In genomic region chr4:36757623-36758311, GRCh38 we compare ENCODE assay signal across 1 cellular context.
A peak's percentile ranks its signal among the peaks of the same experiment; 100 is the strongest.
TF ChIP-seq lines count a peak whose summit lies in the region.

No MANE protein-coding gene starts in this region.

TF ChIP-seq in K562, 482 proteins besides CTCF, POLR2A, EP300 and RAD21 (continued from another document and continues in another):
- TF ChIP-seq ZNF398 (CRISPR knock-in tag; IDR thresholded peaks at IDR 0.05): peak; percentile 65; the same call in 1 of the 2 replicates
- no peak for TF ChIP-seq PRMT5 (CRISPR knock-in tag; IDR thresholded peaks at IDR 0.05)
- no peak for TF ChIP-seq E2F6 (IDR thresholded peaks at IDR 0.05; ENCODE audit: borderline replicate concordance in 1 of 2, extremely low read depth in 1 of 2, insufficient read depth in 1 of 2, insufficient read length in 1 of 2, low read depth in 1 of 2, low read length in 1 of 2, poor library complexity in 1 of 2, severe bottlenecking in 1 of 2)
- peak; percentile 92 for TF ChIP-seq ZNF41 (CRISPR knock-in tag; conservative IDR thresholded peaks at IDR 0.05)
- TF ChIP-seq ZNF695 (CRISPR knock-in tag; IDR thresholded peaks at IDR 0.05): no peak
- TF ChIP-seq ZNF146 (CRISPR knock-in tag; IDR thresholded peaks at IDR 0.05; ENCODE audit: unreplicated experiment): no peak
- TF ChIP-seq MCM2 (IDR thresholded peaks at IDR 0.05; ENCODE audit: low read depth): no peak
- TF ChIP-seq ZBED1 (IDR thresholded peaks at IDR 0.05): no peak
- TF ChIP-seq E2F8 (IDR thresholded peaks at IDR 0.05; ENCODE audit: low read depth, partially characterized antibody): no peak
- peak; percentile 72 for TF ChIP-seq ZNF23 (CRISPR knock-in tag; IDR thresholded peaks at IDR 0.05)
- TF ChIP-seq ZNF280A (IDR thresholded peaks at IDR 0.05; ENCODE audit: low read depth, partially characterized antibody): no peak
- TF ChIP-seq MECOM (CRISPR knock-in tag; IDR thresholded peaks at IDR 0.05): peak; percentile 88
- no peak for TF ChIP-seq ZNF696 (CRISPR knock-in tag; conservative IDR thresholded peaks at IDR 0.05)
- TF ChIP-seq ZNF224 (CRISPR knock-in tag; IDR thresholded peaks at IDR 0.05): no peak
- TF ChIP-seq SAFB2 (IDR thresholded peaks at IDR 0.05; ENCODE audit: borderline replicate concordance, low read depth, low read length, severe bottlenecking): no peak
- no peak for TF ChIP-seq HEY1 (CRISPR knock-in tag; IDR thresholded peaks at IDR 0.05; ENCODE audit: borderline replicate concordance)
- TF ChIP-seq CBX2 (IDR thresholded peaks at IDR 0.05; ENCODE audit: insufficient read depth, low read length, poor library complexity, severe bottlenecking): no peak
- TF ChIP-seq HCFC1 (IDR thresholded peaks at IDR 0.05; ENCODE audit: low read depth, low read length): no peak
- TF ChIP-seq KLF10 (CRISPR knock-in tag; IDR thresholded peaks at IDR 0.05): no peak
- no peak for TF ChIP-seq ZBTB5 (IDR thresholded peaks at IDR 0.05)
- TF ChIP-seq TRIM24 (IDR thresholded peaks at IDR 0.05): no peak
- TF ChIP-seq, protein P1, sequence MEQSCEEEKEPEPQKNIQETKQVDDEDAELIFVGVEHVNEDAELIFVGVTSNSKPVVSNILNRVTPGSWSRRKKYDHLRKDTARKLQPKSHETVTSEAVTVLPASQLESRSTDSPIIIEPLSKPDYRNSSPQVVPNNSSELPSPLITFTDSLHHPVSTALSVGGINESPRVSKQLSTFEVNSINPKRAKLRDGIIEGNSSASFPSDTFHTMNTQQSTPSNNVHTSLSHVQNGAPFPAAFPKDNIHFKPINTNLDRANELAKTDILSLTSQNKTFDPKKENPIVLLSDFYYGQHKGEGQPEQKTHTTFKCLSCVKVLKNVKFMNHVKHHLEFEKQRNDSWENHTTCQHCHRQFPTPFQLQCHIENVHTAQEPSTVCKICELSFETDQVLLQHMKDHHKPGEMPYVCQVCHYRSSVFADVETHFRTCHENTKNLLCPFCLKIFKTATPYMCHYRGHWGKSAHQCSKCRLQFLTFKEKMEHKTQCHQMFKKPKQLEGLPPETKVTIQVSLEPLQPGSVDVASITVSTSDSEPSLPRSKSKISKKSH (CRISPR knock-in tag; IDR thresholded peaks at IDR 0.05): no peak
- TF ChIP-seq, protein P2, sequence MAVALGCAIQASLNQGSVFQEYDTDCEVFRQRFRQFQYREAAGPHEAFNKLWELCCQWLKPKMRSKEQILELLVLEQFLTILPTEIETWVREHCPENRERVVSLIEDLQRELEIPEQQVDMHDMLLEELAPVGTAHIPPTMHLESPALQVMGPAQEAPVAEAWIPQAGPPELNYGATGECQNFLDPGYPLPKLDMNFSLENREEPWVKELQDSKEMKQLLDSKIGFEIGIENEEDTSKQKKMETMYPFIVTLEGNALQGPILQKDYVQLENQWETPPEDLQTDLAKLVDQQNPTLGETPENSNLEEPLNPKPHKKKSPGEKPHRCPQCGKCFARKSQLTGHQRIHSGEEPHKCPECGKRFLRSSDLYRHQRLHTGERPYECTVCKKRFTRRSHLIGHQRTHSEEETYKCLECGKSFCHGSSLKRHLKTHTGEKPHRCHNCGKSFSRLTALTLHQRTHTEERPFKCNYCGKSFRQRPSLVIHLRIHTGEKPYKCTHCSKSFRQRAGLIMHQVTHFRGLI (CRISPR knock-in tag; IDR thresholded peaks at IDR 0.05): peak; percentile 85; the same call in 1 of the 2 replicates
- no peak for TF ChIP-seq EHMT2 (IDR thresholded peaks at IDR 0.05)
- TF ChIP-seq PCBP2 (IDR thresholded peaks at IDR 0.05; ENCODE audit: low read depth, low read length, poor library complexity, severe bottlenecking): no peak
- TF ChIP-seq, protein P3, sequence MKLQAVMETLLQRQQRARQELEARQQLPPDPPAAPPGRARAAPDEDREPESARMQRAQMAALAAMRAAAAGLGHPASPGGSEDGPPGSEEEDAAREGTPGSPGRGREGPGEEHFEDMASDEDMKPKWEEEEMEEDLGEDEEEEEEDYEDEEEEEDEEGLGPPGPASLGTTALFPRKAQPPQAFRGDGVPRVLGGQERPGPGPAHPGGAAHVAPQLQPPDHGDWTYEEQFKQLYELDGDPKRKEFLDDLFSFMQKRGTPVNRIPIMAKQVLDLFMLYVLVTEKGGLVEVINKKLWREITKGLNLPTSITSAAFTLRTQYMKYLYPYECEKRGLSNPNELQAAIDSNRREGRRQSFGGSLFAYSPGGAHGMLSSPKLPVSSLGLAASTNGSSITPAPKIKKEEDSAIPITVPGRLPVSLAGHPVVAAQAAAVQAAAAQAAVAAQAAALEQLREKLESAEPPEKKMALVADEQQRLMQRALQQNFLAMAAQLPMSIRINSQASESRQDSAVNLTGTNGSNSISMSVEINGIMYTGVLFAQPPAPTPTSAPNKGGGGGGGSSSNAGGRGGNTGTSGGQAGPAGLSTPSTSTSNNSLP (IDR thresholded peaks at IDR 0.05; ENCODE audit: borderline replicate concordance, low read depth, low read length): no peak
- TF ChIP-seq, protein P4, sequence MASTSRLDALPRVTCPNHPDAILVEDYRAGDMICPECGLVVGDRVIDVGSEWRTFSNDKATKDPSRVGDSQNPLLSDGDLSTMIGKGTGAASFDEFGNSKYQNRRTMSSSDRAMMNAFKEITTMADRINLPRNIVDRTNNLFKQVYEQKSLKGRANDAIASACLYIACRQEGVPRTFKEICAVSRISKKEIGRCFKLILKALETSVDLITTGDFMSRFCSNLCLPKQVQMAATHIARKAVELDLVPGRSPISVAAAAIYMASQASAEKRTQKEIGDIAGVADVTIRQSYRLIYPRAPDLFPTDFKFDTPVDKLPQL (IDR thresholded peaks at IDR 0.05; ENCODE audit: extremely low read depth, insufficient read length): no peak
- no peak for TF ChIP-seq ZNF655 (CRISPR knock-in tag; IDR thresholded peaks at IDR 0.05)
- TF ChIP-seq ZNF395 (CRISPR knock-in tag; IDR thresholded peaks at IDR 0.05): peak; percentile 94
- TF ChIP-seq STAT5B (CRISPR knock-in tag; IDR thresholded peaks at IDR 0.05): no peak
- TF ChIP-seq MTA2 (IDR thresholded peaks at IDR 0.05; ENCODE audit: low read depth): no peak
- TF ChIP-seq PTRF (tag; IDR thresholded peaks at IDR 0.05): peak; percentile 87
- TF ChIP-seq SAP30 (IDR thresholded peaks at IDR 0.05; ENCODE audit: borderline replicate concordance, insufficient read depth, low read depth, low read length, poor library complexity, severe bottlenecking): no peak
- peak; percentile 52; the same call in 1 of the 2 replicates for TF ChIP-seq E2F3 (CRISPR knock-in tag; IDR thresholded peaks at IDR 0.05)
- TF ChIP-seq ZFP30 (CRISPR knock-in tag; IDR thresholded peaks at IDR 0.05; ENCODE audit: borderline replicate concordance): no peak
- TF ChIP-seq, protein P5, sequence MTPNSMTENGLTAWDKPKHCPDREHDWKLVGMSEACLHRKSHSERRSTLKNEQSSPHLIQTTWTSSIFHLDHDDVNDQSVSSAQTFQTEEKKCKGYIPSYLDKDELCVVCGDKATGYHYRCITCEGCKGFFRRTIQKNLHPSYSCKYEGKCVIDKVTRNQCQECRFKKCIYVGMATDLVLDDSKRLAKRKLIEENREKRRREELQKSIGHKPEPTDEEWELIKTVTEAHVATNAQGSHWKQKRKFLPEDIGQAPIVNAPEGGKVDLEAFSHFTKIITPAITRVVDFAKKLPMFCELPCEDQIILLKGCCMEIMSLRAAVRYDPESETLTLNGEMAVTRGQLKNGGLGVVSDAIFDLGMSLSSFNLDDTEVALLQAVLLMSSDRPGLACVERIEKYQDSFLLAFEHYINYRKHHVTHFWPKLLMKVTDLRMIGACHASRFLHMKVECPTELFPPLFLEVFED (CRISPR knock-in tag; conservative IDR thresholded peaks at IDR 0.05): no peak
- peak; percentile 90 for TF ChIP-seq HDAC8 (tag; IDR thresholded peaks at IDR 0.05)
- TF ChIP-seq ZNF124 (CRISPR knock-in tag; IDR thresholded peaks at IDR 0.05): no peak
- peak; percentile 59 for TF ChIP-seq CXXC5 (CRISPR knock-in tag; IDR thresholded peaks at IDR 0.05)
- TF ChIP-seq NELFE (IDR thresholded peaks at IDR 0.05; ENCODE audit: insufficient read depth, insufficient read length): no peak
- peak; percentile 40; the same call in 1 of the 2 replicates for TF ChIP-seq ZNF134 (CRISPR knock-in tag; conservative IDR thresholded peaks at IDR 0.05)
- TF ChIP-seq TBL1XR1 (IDR thresholded peaks at IDR 0.05; ENCODE audit: low read length in 2 of 2): no peak
- TF ChIP-seq ELF4 (CRISPR knock-in tag; IDR thresholded peaks at IDR 0.05): no peak
